In genomic region chr1:30037251-30038118, GRCh38 we compare ENCODE assay signal across 17 cellular contexts.
"Had no signal": no experiment of that assay in that cellular context is flagged by ENCODE, and none has a peak within 500 bp of the region (broad histone marks: within the 10 kb centered on the region; RNA-seq: fewer than 3 reads in every experiment).

No MANE protein-coding gene starts in this region.

- H3K9me3 ChIP-seq: prostate gland had no signal

- H3K4me3 ChIP-seq: breast epithelium, coronary artery, heart left ventricle, neural progenitor cell, prostate gland, tibial nerve had no signal

- H3K4me1 ChIP-seq: breast epithelium, heart left ventricle, neural progenitor cell, prostate gland, tibial nerve had no signal

- H3K9ac ChIP-seq: neural progenitor cell had no signal

- ATAC-seq: heart left ventricle, left cardiac atrium had no signal

- H3K36me3 ChIP-seq: breast epithelium, heart left ventricle, neural progenitor cell, prostate gland, tibial nerve had no signal

- H3K27ac ChIP-seq: breast epithelium, coronary artery, epithelial cell of prostate, heart left ventricle, neural progenitor cell, prostate gland, tibial nerve had no signal

- DNase-seq: activated CD4-positive, alpha-beta T cell treated with anti-CD3 and anti-CD28 coated beads for 1 hour; activated CD4-positive, alpha-beta T cell treated with anti-CD3 and anti-CD28 coated beads, Interleukin-2, amount 50 U/mL, for 1 hour; activated naive CD4-positive, alpha-beta T cell treated with Interleukin-2 at 50 U/mL for 16 hours; activated naive CD8-positive, alpha-beta T cell treated with anti-CD3 and anti-CD28 coated beads for 36 hours; activated T-cell treated with anti-CD3 and anti-CD28 coated beads, Interleukin-2, amount 50 U/mL, for 48 hours; heart left ventricle; left cardiac atrium; mesenchymal stem cell; stimulated activated CD4-positive, alpha-beta T cell treated with anti-CD3 and anti-CD28 coated beads, Interleukin-4, amount 100 ng/mL, for 24 hours; substantia nigra; T-helper 9 cell had no signal

- H3K27me3 ChIP-seq: neural progenitor cell, tibial nerve had no signal
